In genomic region chr11:73876424-73877300, GRCh38 we compare ENCODE assay signal across 1 cellular context.
TF ChIP-seq lines count a peak whose summit lies in the region.

Gene COA4, minus strand, starts transcription at chr11:73876846. Its CDS starts 3,468 bp downstream, at chr11:73873378.
Gene PAAF1, plus strand, starts transcription at chr11:73876999. Its CDS starts 23 bp downstream, at chr11:73877022.

TF ChIP-seq in HEK293, 187 proteins besides CTCF, POLR2A, EP300 and RAD21 (continued from another document):
- TF ChIP-seq PRDM10 (tag by site-specific recombination; IDR thresholded peaks at IDR 0.05) (no peak), ZNF626 (tag by site-specific recombination; IDR thresholded peaks at IDR 0.05) (no peak), HOXA7 (CRISPR knock-in tag; IDR thresholded peaks at IDR 0.05; ENCODE audit: borderline replicate concordance) (no peak), ZNF776 (tag by site-specific recombination; IDR thresholded peaks at IDR 0.05; ENCODE audit: borderline replicate concordance) (no peak), PATZ1 (tag by site-specific recombination; IDR thresholded peaks at IDR 0.05) (peak; percentile 69), ZNF248 (tag by site-specific recombination; IDR thresholded peaks at IDR 0.05) (no peak), ZNF2 (tag by site-specific recombination; IDR thresholded peaks at IDR 0.05) (0 out of 2 replicates have a peak, but pooled peaks have one; percentile 18), ZNF302 (tag by site-specific recombination; IDR thresholded peaks at IDR 0.05; ENCODE audit: low read depth) (no peak), MEIS1 (CRISPR knock-in tag; IDR thresholded peaks at IDR 0.05; ENCODE audit: borderline replicate concordance) (no peak), FEZF1 (tag by site-specific recombination; IDR thresholded peaks at IDR 0.05) (no peak), ZNF146 (tag by site-specific recombination; IDR thresholded peaks at IDR 0.05) (no peak), ZNF416 (tag by site-specific recombination; IDR thresholded peaks at IDR 0.05) (no peak), ZNF10 (tag by site-specific recombination; IDR thresholded peaks at IDR 0.05) (no peak), ZNF664 (tag by site-specific recombination; IDR thresholded peaks at IDR 0.05) (no peak), ZNF548 (tag by site-specific recombination; IDR thresholded peaks at IDR 0.05) (no peak), KLF10 (tag by site-specific recombination; IDR thresholded peaks at IDR 0.05) (peak; percentile 24; the same call in 1 of the 2 replicates), ZNF335 (tag by site-specific recombination; conservative IDR thresholded peaks at IDR 0.05) (peak; percentile 64), ELK4 (IDR thresholded peaks at IDR 0.05; ENCODE audit: borderline replicate concordance, low read depth, low read length) (peak; percentile 45; the same call in 1 of the 2 replicates), ZNF311 (tag by site-specific recombination; IDR thresholded peaks at IDR 0.05; ENCODE audit: borderline replicate concordance) (no peak), SALL2 (tag by site-specific recombination; IDR thresholded peaks at IDR 0.05; ENCODE audit: borderline replicate concordance) (no peak), ZBTB44 (tag by site-specific recombination; IDR thresholded peaks at IDR 0.05) (no peak), ZBTB17 (tag by site-specific recombination; IDR thresholded peaks at IDR 0.05) (peak; percentile 98), EGR2 (tag by site-specific recombination; IDR thresholded peaks at IDR 0.05; ENCODE audit: low read depth) (peak; percentile 87), ZBTB8A (tag by site-specific recombination; IDR thresholded peaks at IDR 0.05) (peak; percentile 86)
- TF ChIP-seq, protein P1, sequence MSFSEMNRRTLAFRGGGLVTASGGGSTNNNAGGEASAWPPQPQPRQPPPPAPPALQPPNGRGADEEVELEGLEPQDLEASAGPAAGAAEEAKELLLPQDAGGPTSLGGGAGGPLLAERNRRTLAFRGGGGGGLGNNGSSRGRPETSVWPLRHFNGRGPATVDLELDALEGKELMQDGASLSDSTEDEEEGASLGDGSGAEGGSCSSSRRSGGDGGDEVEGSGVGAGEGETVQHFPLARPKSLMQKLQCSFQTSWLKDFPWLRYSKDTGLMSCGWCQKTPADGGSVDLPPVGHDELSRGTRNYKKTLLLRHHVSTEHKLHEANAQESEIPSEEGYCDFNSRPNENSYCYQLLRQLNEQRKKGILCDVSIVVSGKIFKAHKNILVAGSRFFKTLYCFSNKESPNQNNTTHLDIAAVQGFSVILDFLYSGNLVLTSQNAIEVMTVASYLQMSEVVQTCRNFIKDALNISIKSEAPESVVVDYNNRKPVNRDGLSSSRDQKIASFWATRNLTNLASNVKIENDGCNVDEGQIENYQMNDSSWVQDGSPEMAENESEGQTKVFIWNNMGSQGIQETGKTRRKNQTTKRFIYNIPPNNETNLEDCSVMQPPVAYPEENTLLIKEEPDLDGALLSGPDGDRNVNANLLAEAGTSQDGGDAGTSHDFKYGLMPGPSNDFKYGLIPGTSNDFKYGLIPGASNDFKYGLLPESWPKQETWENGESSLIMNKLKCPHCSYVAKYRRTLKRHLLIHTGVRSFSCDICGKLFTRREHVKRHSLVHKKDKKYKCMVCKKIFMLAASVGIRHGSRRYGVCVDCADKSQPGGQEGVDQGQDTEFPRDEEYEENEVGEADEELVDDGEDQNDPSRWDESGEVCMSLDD (tag by site-specific recombination; IDR thresholded peaks at IDR 0.05): no peak
- TF ChIP-seq, protein P2, sequence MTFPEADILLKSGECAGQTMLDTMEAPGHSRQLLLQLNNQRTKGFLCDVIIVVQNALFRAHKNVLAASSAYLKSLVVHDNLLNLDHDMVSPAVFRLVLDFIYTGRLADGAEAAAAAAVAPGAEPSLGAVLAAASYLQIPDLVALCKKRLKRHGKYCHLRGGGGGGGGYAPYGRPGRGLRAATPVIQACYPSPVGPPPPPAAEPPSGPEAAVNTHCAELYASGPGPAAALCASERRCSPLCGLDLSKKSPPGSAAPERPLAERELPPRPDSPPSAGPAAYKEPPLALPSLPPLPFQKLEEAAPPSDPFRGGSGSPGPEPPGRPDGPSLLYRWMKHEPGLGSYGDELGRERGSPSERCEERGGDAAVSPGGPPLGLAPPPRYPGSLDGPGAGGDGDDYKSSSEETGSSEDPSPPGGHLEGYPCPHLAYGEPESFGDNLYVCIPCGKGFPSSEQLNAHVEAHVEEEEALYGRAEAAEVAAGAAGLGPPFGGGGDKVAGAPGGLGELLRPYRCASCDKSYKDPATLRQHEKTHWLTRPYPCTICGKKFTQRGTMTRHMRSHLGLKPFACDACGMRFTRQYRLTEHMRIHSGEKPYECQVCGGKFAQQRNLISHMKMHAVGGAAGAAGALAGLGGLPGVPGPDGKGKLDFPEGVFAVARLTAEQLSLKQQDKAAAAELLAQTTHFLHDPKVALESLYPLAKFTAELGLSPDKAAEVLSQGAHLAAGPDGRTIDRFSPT (tag by site-specific recombination; IDR thresholded peaks at IDR 0.05): 0 out of 2 replicates have a peak, but pooled peaks have one; percentile 22
- TF ChIP-seq, protein P3, sequence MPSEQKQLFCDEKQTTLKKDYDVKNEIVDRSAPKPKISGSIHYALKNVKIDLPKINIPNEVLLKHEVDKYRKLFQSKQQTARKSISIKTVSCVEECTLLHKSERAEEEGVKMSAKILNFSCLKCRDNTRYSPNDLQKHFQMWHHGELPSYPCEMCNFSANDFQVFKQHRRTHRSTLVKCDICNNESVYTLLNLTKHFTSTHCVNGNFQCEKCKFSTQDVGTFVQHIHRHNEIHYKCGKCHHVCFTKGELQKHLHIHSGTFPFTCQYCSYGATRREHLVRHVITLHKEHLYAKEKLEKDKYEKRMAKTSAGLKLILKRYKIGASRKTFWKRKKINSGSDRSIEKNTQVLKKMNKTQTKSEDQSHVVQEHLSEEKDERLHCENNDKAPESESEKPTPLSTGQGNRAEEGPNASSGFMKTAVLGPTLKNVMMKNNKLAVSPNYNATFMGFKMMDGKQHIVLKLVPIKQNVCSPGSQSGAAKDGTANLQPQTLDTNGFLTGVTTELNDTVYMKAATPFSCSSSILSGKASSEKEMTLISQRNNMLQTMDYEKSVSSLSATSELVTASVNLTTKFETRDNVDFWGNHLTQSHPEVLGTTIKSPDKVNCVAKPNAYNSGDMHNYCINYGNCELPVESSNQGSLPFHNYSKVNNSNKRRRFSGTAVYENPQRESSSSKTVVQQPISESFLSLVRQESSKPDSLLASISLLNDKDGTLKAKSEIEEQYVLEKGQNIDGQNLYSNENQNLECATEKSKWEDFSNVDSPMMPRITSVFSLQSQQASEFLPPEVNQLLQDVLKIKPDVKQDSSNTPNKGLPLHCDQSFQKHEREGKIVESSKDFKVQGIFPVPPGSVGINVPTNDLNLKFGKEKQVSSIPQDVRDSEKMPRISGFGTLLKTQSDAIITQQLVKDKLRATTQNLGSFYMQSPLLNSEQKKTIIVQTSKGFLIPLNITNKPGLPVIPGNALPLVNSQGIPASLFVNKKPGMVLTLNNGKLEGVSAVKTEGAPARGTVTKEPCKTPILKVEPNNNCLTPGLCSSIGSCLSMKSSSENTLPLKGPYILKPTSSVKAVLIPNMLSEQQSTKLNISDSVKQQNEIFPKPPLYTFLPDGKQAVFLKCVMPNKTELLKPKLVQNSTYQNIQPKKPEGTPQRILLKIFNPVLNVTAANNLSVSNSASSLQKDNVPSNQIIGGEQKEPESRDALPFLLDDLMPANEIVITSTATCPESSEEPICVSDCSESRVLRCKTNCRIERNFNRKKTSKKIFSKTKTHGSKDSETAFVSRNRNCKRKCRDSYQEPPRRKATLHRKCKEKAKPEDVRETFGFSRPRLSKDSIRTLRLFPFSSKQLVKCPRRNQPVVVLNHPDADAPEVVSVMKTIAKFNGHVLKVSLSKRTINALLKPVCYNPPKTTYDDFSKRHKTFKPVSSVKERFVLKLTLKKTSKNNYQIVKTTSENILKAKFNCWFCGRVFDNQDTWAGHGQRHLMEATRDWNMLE (tag by site-specific recombination; conservative IDR thresholded peaks at IDR 0.05; ENCODE audit: low read depth): peak; percentile 61
- TF ChIP-seq, protein P4, sequence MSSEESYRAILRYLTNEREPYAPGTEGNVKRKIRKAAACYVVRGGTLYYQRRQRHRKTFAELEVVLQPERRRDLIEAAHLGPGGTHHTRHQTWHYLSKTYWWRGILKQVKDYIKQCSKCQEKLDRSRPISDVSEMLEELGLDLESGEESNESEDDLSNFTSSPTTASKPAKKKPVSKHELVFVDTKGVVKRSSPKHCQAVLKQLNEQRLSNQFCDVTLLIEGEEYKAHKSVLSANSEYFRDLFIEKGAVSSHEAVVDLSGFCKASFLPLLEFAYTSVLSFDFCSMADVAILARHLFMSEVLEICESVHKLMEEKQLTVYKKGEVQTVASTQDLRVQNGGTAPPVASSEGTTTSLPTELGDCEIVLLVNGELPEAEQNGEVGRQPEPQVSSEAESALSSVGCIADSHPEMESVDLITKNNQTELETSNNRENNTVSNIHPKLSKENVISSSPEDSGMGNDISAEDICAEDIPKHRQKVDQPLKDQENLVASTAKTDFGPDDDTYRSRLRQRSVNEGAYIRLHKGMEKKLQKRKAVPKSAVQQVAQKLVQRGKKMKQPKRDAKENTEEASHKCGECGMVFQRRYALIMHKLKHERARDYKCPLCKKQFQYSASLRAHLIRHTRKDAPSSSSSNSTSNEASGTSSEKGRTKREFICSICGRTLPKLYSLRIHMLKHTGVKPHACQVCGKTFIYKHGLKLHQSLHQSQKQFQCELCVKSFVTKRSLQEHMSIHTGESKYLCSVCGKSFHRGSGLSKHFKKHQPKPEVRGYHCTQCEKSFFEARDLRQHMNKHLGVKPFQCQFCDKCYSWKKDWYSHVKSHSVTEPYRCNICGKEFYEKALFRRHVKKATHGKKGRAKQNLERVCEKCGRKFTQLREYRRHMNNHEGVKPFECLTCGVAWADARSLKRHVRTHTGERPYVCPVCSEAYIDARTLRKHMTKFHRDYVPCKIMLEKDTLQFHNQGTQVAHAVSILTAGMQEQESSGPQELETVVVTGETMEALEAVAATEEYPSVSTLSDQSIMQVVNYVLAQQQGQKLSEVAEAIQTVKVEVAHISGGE (tag by site-specific recombination; conservative IDR thresholded peaks at IDR 0.05; ENCODE audit: low read depth): peak; percentile 91
